In genomic region chr22:48645766-48646165, GRCh38 we compare ENCODE assay signal across 9 cellular contexts.
"Had no signal": no experiment of that assay in that cellular context is flagged by ENCODE, and none has a peak within 500 bp of the region (broad histone marks: within the 10 kb centered on the region; RNA-seq: fewer than 3 reads in every experiment).

No MANE protein-coding gene starts in this region.

- FAIRE-seq: H54, HTR-8/SVneo, K562 had no signal

- H3K27ac ChIP-seq: GM23248 had no signal

- H2AFZ ChIP-seq: GM23248 had no signal

- H3K4me3 ChIP-seq: GM23248, K562 had no signal

- DNase-seq: GM23248, GOT3, H9, HCEC 1CT, IMR-90, KG1 had no signal

- H3K9ac ChIP-seq: GM23248 had no signal
